In genomic region chr7:139033346-139034114, GRCh38 we compare ENCODE assay signal across 20 cellular contexts. TPM values are rescaled to one million over a fixed set of nuclear protein-coding genes. Genes with fewer than 3 reads are reported as not detected.
DNase-seq lines count a peak whose midpoint lies in the region; ATAC-seq, FAIRE-seq and TF ChIP-seq lines count a peak whose summit lies in the region.
"Had no signal": no experiment of that assay in that cellular context is flagged by ENCODE, and none has a peak within 500 bp of the region (broad histone marks: within the 10 kb centered on the region; RNA-seq: fewer than 3 reads in every experiment).

No MANE protein-coding gene starts in this region.

- CTCF ChIA-PET in activated CD8-positive, alpha-beta T cell treated with anti-CD3 and anti-CD28 coated beads for 36 hours (lab: Charles Lee): interaction anchor here (0.7 to 2.4 kb wide), 3 partner anchors 16 to 970 kb away, joined by 3 to 9 read pairs (median 6); no protein-coding TSS in a partner anchor

- no peak for ATAC-seq in Right ventricle myocardium superior (ENCODE audit: poor library complexity)
- no peak for ATAC-seq in activated CD8-positive, alpha-beta T cell treated with anti-CD3 and anti-CD28 coated beads for 36 hours
- peak; percentile 11 for ATAC-seq in foreskin keratinocyte
- ATAC-seq in GM18858 (IDR thresholded peaks at IDR 0.05; ENCODE audit: unreplicated experiment): no peak
- ATAC-seq: gastroesophageal sphincter, right cardiac atrium, Right ventricle myocardium inferior had no signal

- no peak for TF ChIP-seq CTCF in left ventricle myocardium inferior (IDR thresholded peaks at IDR 0.05; ENCODE audit: borderline replicate concordance)
- TF ChIP-seq CTCF in activated CD8-positive, alpha-beta T cell treated with anti-CD3 and anti-CD28 coated beads for 36 hours (IDR thresholded peaks at IDR 0.05): no peak
- TF ChIP-seq CTCF in foreskin keratinocyte (conservative IDR thresholded peaks at IDR 0.05): no peak
- no peak for TF ChIP-seq CTCF in MM.1S (IDR thresholded peaks at IDR 0.05; ENCODE audit: low read length)

- H4K20me1 ChIP-seq in MM.1S (ENCODE audit: insufficient read depth, low read length): no peaks in the 10 kb centered on the region

- no peak overlapping the region for H3K4me2 ChIP-seq in MM.1S (ENCODE audit: low read depth, low read length)

- H3K9me2 ChIP-seq in MM.1S (replicated peaks; ENCODE audit: insufficient read depth, low read length): no peaks in the 10 kb centered on the region

- in situ Hi-C loops in KBM-7 (cut with MboI; ENCODE audit: low pct_unique_long_range_greater_than_20kb, low sequenced_read_pairs): no loop called here

- H3K9ac ChIP-seq in MM.1S (ENCODE audit: low read length): no peak overlapping the region

- no peaks in the 10 kb centered on the region for H3K27me3 Mint-ChIP-seq in activated CD8-positive, alpha-beta T cell treated with anti-CD3 and anti-CD28 coated beads for 36 hours

- H3K9me3 Mint-ChIP-seq in activated CD8-positive, alpha-beta T cell treated with anti-CD3 and anti-CD28 coated beads for 36 hours: no peaks in the 10 kb centered on the region
- H3K9me3 Mint-ChIP-seq: neural crest cell had no signal

- H3K27ac Mint-ChIP-seq in activated CD8-positive, alpha-beta T cell treated with anti-CD3 and anti-CD28 coated beads for 36 hours: no peak overlapping the region

- H3K4me1 Mint-ChIP-seq in activated CD8-positive, alpha-beta T cell treated with anti-CD3 and anti-CD28 coated beads for 36 hours (ENCODE audit: low read depth): peaks cover 19% of the 10 kb centered on the region
- H3K4me1 Mint-ChIP-seq: neural crest cell had no signal

- H3K36me3 ChIP-seq in left ventricle myocardium inferior: peaks cover 26% of the 10 kb centered on the region
- H3K36me3 ChIP-seq in MM.1S (replicated peaks; ENCODE audit: insufficient read depth, low read length): no peaks in the 10 kb centered on the region

- no peak overlapping the region for H2AFZ ChIP-seq in MM.1S (ENCODE audit: low read length)

- POLR2A ChIA-PET in activated CD8-positive, alpha-beta T cell treated with anti-CD3 and anti-CD28 coated beads for 36 hours (lab: Charles Lee): interaction anchor here (0.8 to 2.2 kb wide), 5 partner anchors 10 to 147 kb away, joined by 3 to 9 read pairs (median 3); no protein-coding TSS in a partner anchor

- intact Hi-C loops in left ventricle myocardium inferior (cut with micrococcal nuclease) (no loop called here), Right ventricle myocardium superior (cut with DNase I) (no loop called here)
- intact Hi-C loops in activated CD8-positive, alpha-beta T cell treated with anti-CD3 and anti-CD28 coated beads for 36 hours (cut with micrococcal nuclease): no loop called here

- peaks cover 31% of the 10 kb centered on the region for H3K4me1 ChIP-seq in left ventricle myocardium inferior
- H3K4me1 ChIP-seq in foreskin keratinocyte: peaks cover 8% of the 10 kb centered on the region
- H3K4me1 ChIP-seq in MM.1S (ENCODE audit: low read length): no peaks in the 10 kb centered on the region

- no peak for DNase-seq in left ventricle myocardium inferior
- no peak for DNase-seq in Right ventricle myocardium superior
- DNase-seq in activated CD8-positive, alpha-beta T cell treated with anti-CD3 and anti-CD28 coated beads for 36 hours: no peak
- DNase-seq in foreskin keratinocyte: peak in 1 of 2 donors; percentile 30
- no peak for DNase-seq in frontal cortex (ENCODE audit: low spot score in 2 of 2)
- DNase-seq in MM.1S: no peak
- DNase-seq in KBM-7: no peak
- DNase-seq: activated naive CD4-positive, alpha-beta T cell; AML-193; NCI-H1048; NK-92 treated with Interleukin-12 subunit alpha and Interleukin-12 subunit beta, amount 100 ng/mL, for 24 hours; right cardiac atrium; stimulated activated CD4-positive, alpha-beta T cell treated with anti-CD3 and anti-CD28 coated beads, Interleukin-1b, Interleukin-23, amount 100 ng/mL, for 48 hours; tibial artery had no signal

- H3K27ac ChIP-seq in left ventricle myocardium inferior (replicated peaks) (peak overlapping the region; percentile 6), foreskin keratinocyte (no peak overlapping the region), MM.1S (ENCODE audit: low read length) (no peak overlapping the region)
- H3K27ac ChIP-seq: gastroesophageal sphincter, tibial artery had no signal

- H3K27me3 ChIP-seq in left ventricle myocardium inferior (ENCODE audit: low read depth) (no peaks in the 10 kb centered on the region), foreskin keratinocyte (no peaks in the 10 kb centered on the region), MM.1S (replicated peaks; ENCODE audit: insufficient read depth, low read length) (no peaks in the 10 kb centered on the region)
- H3K27me3 ChIP-seq: gastroesophageal sphincter, tibial artery had no signal

- no peaks in the 10 kb centered on the region for H3K79me2 ChIP-seq in MM.1S (ENCODE audit: low read length)

- H3K36me3 Mint-ChIP-seq in activated CD8-positive, alpha-beta T cell treated with anti-CD3 and anti-CD28 coated beads for 36 hours (ENCODE audit: low read depth): peaks cover 45% of the 10 kb centered on the region

- H3K9me3 ChIP-seq in left ventricle myocardium inferior (replicated peaks): no peaks in the 10 kb centered on the region
- H3K9me3 ChIP-seq in MM.1S (replicated peaks; ENCODE audit: insufficient read depth, low read length): no peaks in the 10 kb centered on the region
- H3K9me3 ChIP-seq: gastroesophageal sphincter, tibial artery had no signal

- no peak for FAIRE-seq in frontal cortex (lab: Jason Lieb, UNC)
- FAIRE-seq: bronchial epithelial cell, H54 had no signal

- H3K4me3 Mint-ChIP-seq in activated CD8-positive, alpha-beta T cell treated with anti-CD3 and anti-CD28 coated beads for 36 hours: peak overlapping the region; percentile 82
- H3K4me3 Mint-ChIP-seq: neural crest cell had no signal

- H3F3A ChIP-seq in MM.1S (ENCODE audit: insufficient read depth, low read length): no peaks in the 10 kb centered on the region

- no peak overlapping the region for H3K4me3 ChIP-seq in left ventricle myocardium inferior
- H3K4me3 ChIP-seq in MM.1S (ENCODE audit: low read length): no peak overlapping the region
- H3K4me3 ChIP-seq: gastroesophageal sphincter, tibial artery had no signal

RNA-seq across cellular contexts. Expression of gene ZC3HAV1L, which starts 2.3 kb away (rescaled TPM):
- total RNA-seq in left ventricle myocardium inferior (3.4 TPM), Right ventricle myocardium superior (2.9 TPM), foreskin keratinocyte (7.3 and 8.5 TPM in 2 replicates), frontal cortex (5.7 TPM)
- 10 to 100 TPM; 19.9 TPM for total RNA-seq in activated CD8-positive, alpha-beta T cell treated with anti-CD3 and anti-CD28 coated beads for 36 hours
- polyA plus RNA-seq in foreskin keratinocyte: 0.18 and 0.39 TPM in 2 replicates

RNA-seq across cellular contexts. Expression of gene KIAA1549, which starts 52.3 kb away (rescaled TPM):
- total RNA-seq in left ventricle myocardium inferior: 2.1 TPM
- 2.1 TPM for total RNA-seq in Right ventricle myocardium superior
- 1 to 10 TPM; 1.3 to 1.5 TPM for total RNA-seq in activated CD8-positive, alpha-beta T cell treated with anti-CD3 and anti-CD28 coated beads for 36 hours
- total RNA-seq in foreskin keratinocyte: 4.9 and 5.1 TPM in 2 replicates
- polyA plus RNA-seq in foreskin keratinocyte: 1.1 and 1.2 TPM in 2 replicates
- total RNA-seq in frontal cortex: 21.6 TPM
